In the genomic region with DNA sequence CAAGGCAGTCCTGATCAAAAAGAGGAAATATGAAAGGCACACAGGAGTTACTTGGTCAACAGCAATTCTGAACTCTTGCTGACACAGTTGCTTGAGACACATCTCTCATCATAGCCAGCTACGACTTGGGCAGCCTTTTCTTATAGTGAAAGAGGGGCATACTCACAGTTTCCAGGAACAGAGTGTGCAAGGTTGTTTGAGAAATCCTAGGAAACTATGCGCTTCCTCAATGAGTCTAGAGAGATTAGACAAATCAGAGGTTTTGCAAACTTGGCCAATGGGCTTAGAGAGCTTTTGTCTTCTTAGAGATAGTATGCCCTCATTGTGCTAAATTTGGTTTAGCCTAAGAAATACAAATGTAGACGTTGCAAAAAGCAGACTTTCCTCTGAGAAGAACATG, we compare ENCODE assay signal across 31 cellular contexts.
"Had no signal": no experiment of that assay in that cellular context is flagged by ENCODE, and none has a peak within 500 bp of the region (broad histone marks: within the 10 kb centered on the region; RNA-seq: fewer than 3 reads in every experiment).

No MANE protein-coding gene starts in this region.

- H3K9me3 Mint-ChIP-seq: activated naive CD8-positive, alpha-beta T cell treated with anti-CD3 and anti-CD28 coated beads for 36 hours had no signal

- H3K36me3 ChIP-seq: adrenal gland, ascending aorta, brain microvascular endothelial cell, gastroesophageal sphincter, neutrophil, pancreas, prostate gland, sigmoid colon, thyroid gland, upper lobe of left lung, vagina had no signal

- H3K27ac ChIP-seq: adrenal gland, ascending aorta, brain microvascular endothelial cell, gastroesophageal sphincter, hepatocyte, neutrophil, pancreas, prostate gland, sigmoid colon, thyroid gland, upper lobe of left lung, vagina had no signal

- H3K4me3 Mint-ChIP-seq: activated CD4-positive, alpha-beta T cell treated with anti-CD3 and anti-CD28 coated beads for 36 hours; activated naive CD8-positive, alpha-beta T cell treated with anti-CD3 and anti-CD28 coated beads for 36 hours; activated T-cell treated with anti-CD3 and anti-CD28 coated beads, Interleukin-2, amount 50 U/mL, for 72 hours; naive B cell; nephron progenitor cell; stimulated activated memory B cell treated with anti-CD40 and anti-IgM and Interleukin-4, amounts not matched to agents 10 μg/mL and 1 μg/mL and 100 μg/mL, for 72 hours; stimulated activated naive CD8-positive, alpha-beta T cell treated with anti-CD3 and anti-CD28 coated beads, Interleukin-15, amount 100 ng/mL, for 72 hours; T-helper 2 cell treated with Interferon-gamma antibody and Interleukin-4, amounts not matched to agents 5 μg/mL and 100 μg/mL, for 36 hours had no signal

- H3K27me3 ChIP-seq: adrenal gland, ascending aorta, brain microvascular endothelial cell, gastroesophageal sphincter, hepatocyte, neutrophil, pancreas, sigmoid colon, thyroid gland, upper lobe of left lung, vagina had no signal

- DNase-seq: activated CD4-positive, alpha-beta T cell treated with anti-CD3 and anti-CD28 coated beads for 36 hours; activated CD4-positive, CD25-positive, alpha-beta regulatory T cell; activated naive CD4-positive, alpha-beta T cell treated with Interleukin-2 at 50 U/mL for 16 hours; activated naive CD8-positive, alpha-beta T cell treated with anti-CD3 and anti-CD28 coated beads for 36 hours; activated T-cell treated with anti-CD3 and anti-CD28 coated beads for 4 hours; activated T-cell treated with anti-CD3 and anti-CD28 coated beads, Interleukin-2, amount 50 U/mL, for 72 hours; adrenal gland; brain microvascular endothelial cell; caudate nucleus; left cardiac atrium; left ventricle myocardium superior; naive B cell; nephron progenitor cell; pancreas; sigmoid colon; small intestine; stimulated activated CD4-positive, alpha-beta T cell treated with anti-CD3 and anti-CD28 coated beads, Interleukin-1b, Interleukin-23, amount 100 ng/mL, for 48 hours; stimulated activated CD4-positive, alpha-beta T cell treated with anti-CD3 and anti-CD28 coated beads, Interleukin-4, amount 100 ng/mL, for 4 hours; stimulated activated CD8-positive, alpha-beta memory T cell treated with anti-CD3 and anti-CD28 coated beads, Interleukin-4, amount 100 ng/mL, for 48 hours; stimulated activated naive CD8-positive, alpha-beta T cell treated with anti-CD3 and anti-CD28 coated beads, Interleukin-15, amount 100 ng/mL, for 72 hours; T-helper 1 cell; thyroid gland; upper lobe of left lung had no signal

- H3K27me3 Mint-ChIP-seq: activated CD4-positive, alpha-beta T cell treated with anti-CD3 and anti-CD28 coated beads for 36 hours; activated naive CD8-positive, alpha-beta T cell treated with anti-CD3 and anti-CD28 coated beads for 36 hours; naive B cell; stimulated activated memory B cell treated with anti-CD40 and anti-IgM and Interleukin-4, amounts not matched to agents 10 μg/mL and 1 μg/mL and 100 μg/mL, for 72 hours; stimulated activated naive CD8-positive, alpha-beta T cell treated with anti-CD3 and anti-CD28 coated beads, Interleukin-15, amount 100 ng/mL, for 72 hours had no signal

- H3K36me3 Mint-ChIP-seq: activated naive CD8-positive, alpha-beta T cell treated with anti-CD3 and anti-CD28 coated beads for 36 hours; naive B cell; stimulated activated memory B cell treated with anti-CD40 and anti-IgM and Interleukin-4, amounts not matched to agents 10 μg/mL and 1 μg/mL and 100 μg/mL, for 72 hours had no signal

- H3K4me1 Mint-ChIP-seq: activated CD4-positive, alpha-beta T cell treated with anti-CD3 and anti-CD28 coated beads for 36 hours; activated naive CD8-positive, alpha-beta T cell treated with anti-CD3 and anti-CD28 coated beads for 36 hours; naive B cell; stimulated activated memory B cell treated with anti-CD40 and anti-IgM and Interleukin-4, amounts not matched to agents 10 μg/mL and 1 μg/mL and 100 μg/mL, for 72 hours; stimulated activated naive CD8-positive, alpha-beta T cell treated with anti-CD3 and anti-CD28 coated beads, Interleukin-15, amount 100 ng/mL, for 72 hours had no signal

- H3K4me3 ChIP-seq: adrenal gland, ascending aorta, gastroesophageal sphincter, hepatocyte, pancreas, prostate gland, sigmoid colon, thyroid gland, upper lobe of left lung, vagina had no signal

- H3K9me3 ChIP-seq: adrenal gland, ascending aorta, gastroesophageal sphincter, neutrophil, pancreas, prostate gland, sigmoid colon, thyroid gland, upper lobe of left lung, vagina had no signal

- H3K4me1 ChIP-seq: adrenal gland, ascending aorta, gastroesophageal sphincter, pancreas, prostate gland, sigmoid colon, thyroid gland, upper lobe of left lung, vagina had no signal

- H3K27ac Mint-ChIP-seq: activated CD4-positive, alpha-beta T cell treated with anti-CD3 and anti-CD28 coated beads for 36 hours; activated naive CD8-positive, alpha-beta T cell treated with anti-CD3 and anti-CD28 coated beads for 36 hours; activated T-cell treated with anti-CD3 and anti-CD28 coated beads, Interleukin-2, amount 50 U/mL, for 72 hours; naive B cell; nephron progenitor cell; stimulated activated memory B cell treated with anti-CD40 and anti-IgM and Interleukin-4, amounts not matched to agents 10 μg/mL and 1 μg/mL and 100 μg/mL, for 72 hours; stimulated activated naive CD8-positive, alpha-beta T cell treated with anti-CD3 and anti-CD28 coated beads, Interleukin-15, amount 100 ng/mL, for 72 hours; T-helper 2 cell treated with Interferon-gamma antibody and Interleukin-4, amounts not matched to agents 5 μg/mL and 100 μg/mL, for 36 hours had no signal
